In the genomic region with DNA sequence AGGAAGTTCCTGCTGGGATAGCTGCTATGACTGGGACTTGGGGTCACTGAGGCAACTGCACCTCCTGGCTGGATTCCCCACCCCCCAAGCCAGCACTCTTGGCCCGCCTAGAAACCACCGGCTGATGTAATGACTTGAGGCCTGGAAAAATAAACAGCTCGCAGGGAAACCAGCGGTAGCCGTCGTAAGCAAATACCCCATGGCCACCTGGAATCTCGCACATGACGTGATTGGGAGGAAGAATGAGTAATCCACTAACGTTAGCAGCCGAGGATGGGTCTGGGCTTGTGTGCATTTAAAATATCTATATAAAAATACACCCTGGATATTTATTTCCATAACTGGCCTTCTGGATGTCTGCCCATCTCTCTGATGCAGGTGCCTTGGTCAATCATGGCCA, we compare ENCODE assay signal across 12 cellular contexts.
DNase-seq lines count a peak whose midpoint lies in the region; TF ChIP-seq lines count a peak whose summit lies in the region.
"Had no signal": no experiment of that assay in that cellular context is flagged by ENCODE, and none has a peak within 500 bp of the region (broad histone marks: within the 10 kb centered on the region; RNA-seq: fewer than 3 reads in every experiment).

No MANE protein-coding gene starts in this region.

- H3K27me3 ChIP-seq in HAP-1 (ENCODE audit: low read depth): no peaks in the 10 kb centered on the region

- POLR2A ChIA-PET in RWPE1 (lab: Yijun Ruan, JAX; ENCODE audit: low non-redundant PET): no interaction called here

- peak; percentile 90 for DNase-seq in M059J (ENCODE audit: low read depth)
- peak; percentile 96 for DNase-seq in RWPE1 (ENCODE audit: low spot score)
- DNase-seq in fibroblast of the aortic adventitia (ENCODE audit: low read depth): peak; percentile 53
- peak; percentile 57 for DNase-seq in ureter (ENCODE audit: low spot score)
- DNase-seq in GM13976 (ENCODE audit: low spot score): no peak
- no peak for DNase-seq in KG1 (lab: John Stamatoyannopoulos, UW)
- no peak for DNase-seq in HAP-1 (ENCODE audit: low spot score in 2 of 2)
- DNase-seq: activated B cell treated with CpG ODN at 0.5 μM for 24 hours; activated naive CD4-positive, alpha-beta T cell treated with anti-CD3 and anti-CD28 coated beads for 36 hours; GF-D8; left ventricle myocardium inferior; NCI-H446 treated with DMSO at 0.1 percent for 48 hours had no signal

- H3K4me3 ChIP-seq in fibroblast of the aortic adventitia (ENCODE audit: low read depth, low read length): no peak overlapping the region
- H3K4me3 ChIP-seq in HAP-1: no peak overlapping the region
- H3K4me3 ChIP-seq: left ventricle myocardium inferior had no signal

- TF ChIP-seq CTCF in RWPE1 (conservative IDR thresholded peaks at IDR 0.05; ENCODE audit: low read depth) (no peak), fibroblast of the aortic adventitia (IDR thresholded peaks at IDR 0.05; ENCODE audit: insufficient read depth, low read length) (no peak), GM13976 (IDR thresholded peaks at IDR 0.05; ENCODE audit: borderline replicate concordance, control extremely low read depth, extremely low read depth, insufficient read depth, missing control alignments) (no peak)

- H3K9me3 ChIP-seq in HAP-1: no peaks in the 10 kb centered on the region
- H3K9me3 ChIP-seq: left ventricle myocardium inferior had no signal

- in situ Hi-C loops in GM13976 (cut with MboI; ENCODE audit: low sequenced_read_pairs, unreplicated experiment) (no loop called here), HAP-1 (cut with MboI; ENCODE audit: low sequenced_read_pairs) (no loop called here)

- CTCF ChIA-PET in RWPE1 (lab: Yijun Ruan, JAX): no interaction called here

- peak overlapping the region; percentile 82 for H3K27ac ChIP-seq in RWPE1
- H3K27ac ChIP-seq: left ventricle myocardium inferior had no signal

- no peaks in the 10 kb centered on the region for H3K36me3 ChIP-seq in HAP-1 (replicated peaks)
- H3K36me3 ChIP-seq: left ventricle myocardium inferior had no signal

- no peaks in the 10 kb centered on the region for H3K4me1 ChIP-seq in HAP-1
- H3K4me1 ChIP-seq: left ventricle myocardium inferior had no signal

Comparison
In these comparisons a context has a peak if more than half of its experiments do, and no peak if none do; other contexts are left out.
1. DNase-seq: peak in M059J (single experiment), RWPE1 (single experiment), fibroblast of the aortic adventitia (single experiment) and ureter (single experiment); none in GM13976 (single experiment), KG1 (single experiment) and HAP-1 (0 of 2).